ENCODE assay signal across 8 cellular contexts in the genomic region with DNA sequence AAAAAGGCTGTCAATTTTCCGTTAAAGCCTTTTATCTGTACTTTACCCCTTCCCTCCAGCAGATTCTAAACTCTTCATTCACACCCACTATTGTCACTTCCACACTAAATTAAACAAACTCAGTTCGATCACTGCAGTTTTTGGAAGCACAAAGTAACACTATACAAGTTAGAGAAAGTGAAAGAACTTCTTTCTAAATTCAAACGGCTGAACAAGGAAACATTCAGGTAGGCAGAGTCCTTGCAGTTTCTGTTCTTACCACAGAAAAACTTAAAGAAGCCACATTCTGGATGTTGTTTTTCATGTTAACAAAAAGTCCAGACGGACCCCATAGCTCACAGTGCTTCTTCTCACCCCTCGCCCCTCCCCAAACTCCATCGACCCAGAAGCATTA. TPM values are rescaled to one million over a fixed set of nuclear protein-coding genes. Genes with fewer than 3 reads are reported as not detected.
DNase-seq lines count a peak whose midpoint lies in the region; ATAC-seq and TF ChIP-seq lines count a peak whose summit lies in the region.

No MANE protein-coding gene starts in this region.

- intact Hi-C loops in natural killer cell (cut with micrococcal nuclease), result loop anchor here (1.0 to 2.0 kb wide), 2 partner anchors 13 to 18 kb away; no protein-coding TSS in a partner anchor

- H3K9me3 Mint-ChIP-seq in HFFc6 (no peaks in the 10 kb centered on the region), natural killer cell (no peaks in the 10 kb centered on the region)
- H3K9me3 Mint-ChIP-seq in effector memory CD8-positive, alpha-beta T cell, result no peaks in the 10 kb centered on the region

- H3K4me3 Mint-ChIP-seq in HFFc6 (peak overlapping the region; percentile 87), natural killer cell (peak overlapping the region; percentile 99)
- peak overlapping the region; percentile 85 for H3K4me3 Mint-ChIP-seq in effector memory CD8-positive, alpha-beta T cell

- H3K27ac Mint-ChIP-seq in HFFc6 (peak overlapping the region; percentile 85), natural killer cell (peak overlapping the region; percentile 88 to 91)
- peak overlapping the region; percentile 94 to 98 for H3K27ac Mint-ChIP-seq in effector memory CD8-positive, alpha-beta T cell

- H3K4me1 Mint-ChIP-seq in HFFc6 (ENCODE audit: low read depth) (peaks cover 39% of the 10 kb centered on the region), natural killer cell (peaks cover 17 to 20% of the 10 kb centered on the region in 2 donors)
- peaks cover 15 to 21% of the 10 kb centered on the region in 2 donors for H3K4me1 Mint-ChIP-seq in effector memory CD8-positive, alpha-beta T cell (ENCODE audit: low read depth in 2 of 2)

- ATAC-seq in GM18498 (IDR thresholded peaks at IDR 0.05; ENCODE audit: unreplicated experiment), result peak; percentile 81
- peak; percentile 76 for ATAC-seq in effector memory CD8-positive, alpha-beta T cell (replicated peaks)
- ATAC-seq in natural killer cell, result peak; percentile 69 to 78 (median 78)

- DNase-seq in HFFc6 (no peak), NOMO-1 treated with dmso at 0.1 percent for 144 hours (lab: John Stamatoyannopoulos, UW; ENCODE audit: unreplicated experiment) (peak; percentile 32), natural killer cell (no peak), hepatic stellate cell (ENCODE audit: low spot score) (no peak), COLO668 (lab: John Stamatoyannopoulos, UW; ENCODE audit: unreplicated experiment) (no peak), NCI-H446 (lab: John Stamatoyannopoulos, UW) (no peak)
- peak in 1 of 3 experiments; percentile 18 for DNase-seq in effector memory CD8-positive, alpha-beta T cell

- H3K36me3 Mint-ChIP-seq in HFFc6 (ENCODE audit: low read depth) (no peaks in the 10 kb centered on the region), natural killer cell (no peaks in the 10 kb centered on the region)
- no peaks in the 10 kb centered on the region for H3K36me3 Mint-ChIP-seq in effector memory CD8-positive, alpha-beta T cell (ENCODE audit: insufficient read depth)

- TF ChIP-seq CTCF in HFFc6 (IDR thresholded peaks at IDR 0.05) (no peak), natural killer cell (IDR thresholded peaks at IDR 0.05) (no peak)

- H3K27me3 Mint-ChIP-seq in HFFc6 (ENCODE audit: insufficient read depth) (peaks cover 4% of the 10 kb centered on the region), natural killer cell (ENCODE audit: low read depth in 2 of 2) (no peaks in the 10 kb centered on the region)
- H3K27me3 Mint-ChIP-seq in effector memory CD8-positive, alpha-beta T cell, result no peaks in the 10 kb centered on the region

RNA-seq across cellular contexts. Expression of a gene that starts 27.5 kb away (rescaled TPM):
- total RNA-seq in HFFc6 (2021; fragmentation: NEBNext Ultra II Directional; extraction: Animal tissue kit (Norgen Biotek cat#: 25700)), result under 1 TPM in 1 of 6 experiments, not detected in 5; 0.21 TPM
- not detected for total RNA-seq in natural killer cell
